Comparison of ENCODE assay signal across 1 cellular context in the genomic region with DNA sequence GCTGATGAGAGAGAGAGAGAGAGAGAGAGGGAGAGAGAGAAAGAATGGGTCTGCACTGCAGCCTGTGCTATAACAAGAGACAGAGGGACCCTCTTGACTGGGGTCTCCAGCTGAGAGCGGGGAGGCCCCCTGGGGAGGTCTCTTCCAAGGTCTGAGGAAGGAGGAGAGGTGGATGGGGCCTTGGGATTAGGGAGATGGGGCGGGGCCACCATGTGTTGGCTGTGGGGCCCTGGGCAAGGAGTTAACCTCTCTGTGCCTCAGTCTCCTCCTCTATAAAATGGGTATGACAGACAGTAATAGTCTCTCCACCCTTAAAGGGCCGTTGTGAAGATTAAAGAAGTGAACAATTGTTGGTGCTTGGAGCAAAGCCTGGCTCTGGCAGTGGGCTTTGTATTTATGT.
TF ChIP-seq lines count a peak whose summit lies in the region.

No MANE protein-coding gene starts in this region.

TF ChIP-seq in K562, 482 proteins besides CTCF, POLR2A, EP300 and RAD21 (continued from another document):
- TF ChIP-seq, protein P1, sequence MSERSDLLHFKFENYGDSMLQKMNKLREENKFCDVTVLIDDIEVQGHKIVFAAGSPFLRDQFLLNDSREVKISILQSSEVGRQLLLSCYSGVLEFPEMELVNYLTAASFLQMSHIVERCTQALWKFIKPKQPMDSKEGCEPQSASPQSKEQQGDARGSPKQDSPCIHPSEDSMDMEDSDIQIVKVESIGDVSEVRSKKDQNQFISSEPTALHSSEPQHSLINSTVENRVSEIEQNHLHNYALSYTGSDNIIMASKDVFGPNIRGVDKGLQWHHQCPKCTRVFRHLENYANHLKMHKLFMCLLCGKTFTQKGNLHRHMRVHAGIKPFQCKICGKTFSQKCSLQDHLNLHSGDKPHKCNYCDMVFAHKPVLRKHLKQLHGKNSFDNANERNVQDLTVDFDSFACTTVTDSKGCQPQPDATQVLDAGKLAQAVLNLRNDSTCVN (CRISPR knock-in tag; IDR thresholded peaks at IDR 0.05): no peak
- TF ChIP-seq ZNF143 (CRISPR knock-in tag; IDR thresholded peaks at IDR 0.05) (no peak), KDM1A (IDR thresholded peaks at IDR 0.05) (peak; percentile 8 to 52; a peak in 1 of 4 replicates), BCOR (IDR thresholded peaks at IDR 0.05) (peak; percentile 77)
